In the genomic region with DNA sequence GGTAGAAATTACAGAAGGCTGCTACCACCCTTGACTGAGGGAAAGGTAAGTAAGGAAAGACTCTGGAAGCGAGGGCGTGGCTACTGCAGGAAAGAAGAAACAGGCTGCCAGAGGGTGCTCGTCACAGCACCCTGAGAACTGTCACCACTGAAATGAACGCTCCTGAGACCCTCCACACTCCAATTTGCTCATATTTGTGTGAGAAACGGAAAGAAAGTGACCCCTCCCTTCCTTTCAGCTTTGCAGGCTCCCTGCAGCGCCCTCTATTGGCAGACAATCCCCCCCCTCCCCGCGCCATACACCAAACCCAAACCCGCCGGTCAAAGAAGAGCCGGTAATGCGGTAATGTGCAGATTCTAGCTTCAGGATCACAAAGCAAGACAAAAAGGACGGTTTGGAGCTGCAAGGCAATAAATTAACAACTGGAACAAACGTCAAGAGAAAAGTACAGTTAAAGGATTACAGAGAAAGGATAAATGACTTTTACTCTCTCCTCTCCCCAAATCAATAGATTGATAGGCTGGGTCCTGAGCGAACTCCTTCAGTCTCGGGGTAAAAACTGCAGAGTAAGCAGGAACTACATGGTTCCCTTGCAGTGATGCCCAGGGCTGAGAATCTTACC, we compare ENCODE assay signal across 8 cellular contexts.
DNase-seq lines count a peak whose midpoint lies in the region; ATAC-seq and TF ChIP-seq lines count a peak whose summit lies in the region.

No MANE protein-coding gene starts in this region.

- DNase-seq in NCI-H69 (lab: John Stamatoyannopoulos, UW), result peak; percentile 55
- peak; percentile 72 for DNase-seq in cerebellar cortex (ENCODE audit: low spot score)
- DNase-seq in kidney tubule cell (ENCODE audit: low spot score), result peak; percentile 28
- DNase-seq in stimulated activated CD4-positive, alpha-beta T cell treated with anti-CD3 and anti-CD28 coated beads, Interleukin-4, amount 100 ng/mL, for 24 hours, result peak; percentile 26

- TF ChIP-seq CTCF in GM12873 (IDR thresholded peaks at IDR 0.05; ENCODE audit: insufficient read depth, low read depth, low read length, missing control alignments), result peak; percentile 84

- ATAC-seq in GM18519 (IDR thresholded peaks at IDR 0.05; ENCODE audit: low FRiP score, unreplicated experiment) (no peak), HG02973 (IDR thresholded peaks at IDR 0.05; ENCODE audit: unreplicated experiment) (no peak), HG02759 (IDR thresholded peaks at IDR 0.05; ENCODE audit: unreplicated experiment) (no peak)
